ENCODE assay signal across 38 cellular contexts in the genomic region with DNA sequence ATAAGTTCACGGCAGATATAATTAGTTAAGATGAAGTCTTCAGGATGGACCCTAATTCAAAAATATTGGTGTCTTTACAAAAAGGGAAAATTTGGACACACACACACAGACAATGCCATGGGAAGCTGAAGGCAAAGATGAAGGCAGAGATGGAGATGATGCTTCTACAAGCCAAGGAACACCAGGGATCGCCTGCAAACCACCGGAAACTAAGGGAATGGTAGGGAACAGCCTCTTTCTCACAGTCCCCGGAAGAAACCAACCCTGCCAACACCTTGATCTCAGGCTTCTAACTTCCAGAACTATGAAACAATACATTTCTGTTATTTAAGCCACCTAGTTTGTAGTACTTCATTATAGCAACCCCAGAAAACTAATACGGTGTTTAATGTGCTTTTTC. TPM values are rescaled to one million over a fixed set of nuclear protein-coding genes. Genes with fewer than 3 reads are reported as not detected.
"Had no signal": no experiment of that assay in that cellular context is flagged by ENCODE, and none has a peak within 500 bp of the region (broad histone marks: within the 10 kb centered on the region; RNA-seq: fewer than 3 reads in every experiment).

No MANE protein-coding gene starts in this region.

- H3K36me3 Mint-ChIP-seq: activated naive CD4-positive, alpha-beta T cell treated with anti-CD3 and anti-CD28 coated beads, Interleukin-2, amount 10 ng/mL, durations not matched to agents 7 days and 5 days; activated naive CD4-positive, alpha-beta T cell treated with anti-CD3 and anti-CD28 coated beads, Interleukin-2, amount 50 U/mL, for 24 hours; activated naive CD4-positive, alpha-beta T cell treated with anti-CD3 and anti-CD28 coated beads, Interleukin-2, amount 50 U/mL, for 72 hours; activated naive CD8-positive, alpha-beta T cell; activated naive CD8-positive, alpha-beta T cell treated with anti-CD3 and anti-CD28 coated beads for 36 hours; activated naive CD8-positive, alpha-beta T cell treated with anti-CD3 and anti-CD28 coated beads, Interleukin-2, amount 10 ng/mL, durations not matched to agents 7 days and 5 days; brain had no signal

- H3K9me3 Mint-ChIP-seq: activated naive CD4-positive, alpha-beta T cell treated with anti-CD3 and anti-CD28 coated beads for 36 hours; activated naive CD4-positive, alpha-beta T cell treated with anti-CD3 and anti-CD28 coated beads, Interleukin-2, amount 10 ng/mL, durations not matched to agents 7 days and 5 days; activated naive CD4-positive, alpha-beta T cell treated with anti-CD3 and anti-CD28 coated beads, Interleukin-2, amount 50 U/mL, for 24 hours; activated naive CD4-positive, alpha-beta T cell treated with anti-CD3 and anti-CD28 coated beads, Interleukin-2, amount 50 U/mL, for 72 hours; activated naive CD8-positive, alpha-beta T cell treated with anti-CD3 and anti-CD28 coated beads for 36 hours; activated naive CD8-positive, alpha-beta T cell treated with anti-CD3 and anti-CD28 coated beads, Interleukin-2, amount 10 ng/mL, durations not matched to agents 7 days and 5 days; activated naive CD8-positive, alpha-beta T cell treated with anti-CD3 and anti-CD28 coated beads, Interleukin-2, amount 50 U/mL, for 24 hours; activated T-cell treated with anti-CD3 and anti-CD28 coated beads, Interleukin-2, amount 50 U/mL, for 4 hours; activated T-cell treated with anti-CD3 and anti-CD28 coated beads, Interleukin-2, amount 50 U/mL, for 72 hours; activated T-helper 1 cell treated with anti-CD3 and anti-CD28 coated beads, Interleukin-12 subunit alpha, Interleukin-12 subunit beta, Interleukin-2, Interleukin-4 antibody, amounts not matched to agents 30 ng/mL and 10 ng/mL and 1 ng/mL, durations not matched to agents 14 hours and 24 hours and 36 hours; activated T-helper 17 cell treated with anti-CD3 and anti-CD28 coated beads, Interleukin-2, amount 50 U/mL, for 72 hours; activated T-helper 2 cell treated with anti-CD3 and anti-CD28 coated beads, Interferon-gamma antibody, Interleukin-2, Interleukin-4, amounts not matched to agents 10 μg/mL and 5 μg/mL and 100 μg/mL, durations not matched to agents 14 hours and 24 hours and 36 hours; central memory CD8-positive, alpha-beta T cell had no signal

- H3K4me3 Mint-ChIP-seq: activated naive CD4-positive, alpha-beta T cell treated with anti-CD3 and anti-CD28 coated beads for 36 hours; activated naive CD4-positive, alpha-beta T cell treated with anti-CD3 and anti-CD28 coated beads, Interleukin-2, amount 10 ng/mL, durations not matched to agents 7 days and 5 days; activated naive CD4-positive, alpha-beta T cell treated with anti-CD3 and anti-CD28 coated beads, Interleukin-2, amount 50 U/mL, for 24 hours; activated naive CD8-positive, alpha-beta T cell; activated naive CD8-positive, alpha-beta T cell treated with anti-CD3 and anti-CD28 coated beads for 36 hours; activated naive CD8-positive, alpha-beta T cell treated with anti-CD3 and anti-CD28 coated beads, Interleukin-2, amount 10 ng/mL, durations not matched to agents 7 days and 5 days; activated naive CD8-positive, alpha-beta T cell treated with anti-CD3 and anti-CD28 coated beads, Interleukin-2, amount 50 U/mL, for 24 hours; activated T-cell treated with anti-CD3 and anti-CD28 coated beads, Interleukin-2, amount 50 U/mL, for 4 hours; activated T-cell treated with anti-CD3 and anti-CD28 coated beads, Interleukin-2, amount 50 U/mL, for 72 hours; activated T-helper 1 cell treated with anti-CD3 and anti-CD28 coated beads, Interleukin-12 subunit alpha, Interleukin-12 subunit beta, Interleukin-2, Interleukin-4 antibody, amounts not matched to agents 30 ng/mL and 10 ng/mL and 1 ng/mL, durations not matched to agents 14 hours and 24 hours and 36 hours; activated T-helper 17 cell treated with anti-CD3 and anti-CD28 coated beads, Interleukin-2, amount 50 U/mL, for 72 hours; brain; central memory CD8-positive, alpha-beta T cell had no signal

- H3K27me3 ChIP-seq: body of pancreas, brain microvascular endothelial cell, breast epithelium, cardiac muscle cell, colonic mucosa had no signal

- H3K4me3 ChIP-seq: adrenal gland, body of pancreas, breast epithelium, cardiac muscle cell, colonic mucosa had no signal

- H3K4me1 ChIP-seq: adrenal gland, body of pancreas, breast epithelium, colonic mucosa had no signal

- DNase-seq: activated effector memory CD4-positive, alpha-beta T cell treated with anti-CD3 and anti-CD28 coated beads, Interleukin-2, amount 50 U/mL, for 16 hours; activated effector memory CD4-positive, alpha-beta T cell treated with Interleukin-2 at 50 U/mL for 16 hours; activated gamma-delta T cell; activated gamma-delta T cell treated with Interleukin-2 at 50 U/mL for 16 hours; activated naive CD4-positive, alpha-beta T cell; activated naive CD4-positive, alpha-beta T cell treated with anti-CD3 and anti-CD28 coated beads for 36 hours; activated naive CD4-positive, alpha-beta T cell treated with anti-CD3 and anti-CD28 coated beads, Interleukin-2, amount 10 ng/mL, durations not matched to agents 7 days and 5 days; activated naive CD4-positive, alpha-beta T cell treated with anti-CD3 and anti-CD28 coated beads, Interleukin-2, amount 50 U/mL, for 16 hours; activated naive CD4-positive, alpha-beta T cell treated with Interleukin-2 at 50 U/mL for 16 hours; activated naive CD8-positive, alpha-beta T cell treated with anti-CD3 and anti-CD28 coated beads for 36 hours; activated naive CD8-positive, alpha-beta T cell treated with anti-CD3 and anti-CD28 coated beads, Interleukin-2, amount 10 ng/mL, durations not matched to agents 7 days and 5 days; activated naive CD8-positive, alpha-beta T cell treated with anti-CD3 and anti-CD28 coated beads, Interleukin-2, amount 50 U/mL, for 24 hours; activated T-cell treated with anti-CD3 and anti-CD28 coated beads, Interleukin-2, amount 50 U/mL, for 4 hours; activated T-cell treated with anti-CD3 and anti-CD28 coated beads, Interleukin-2, amount 50 U/mL, for 48 hours; activated T-cell treated with anti-CD3 and anti-CD28 coated beads, Interleukin-2, amount 50 U/mL, for 72 hours; adrenal gland; amygdala; anterior cingulate cortex; aorta; body of pancreas; brain microvascular endothelial cell; caudate nucleus; central memory CD4-positive, alpha-beta T cell; cerebellar nuclear complex; colonic mucosa had no signal

- ATAC-seq: activated naive CD4-positive, alpha-beta T cell treated with anti-CD3 and anti-CD28 coated beads, Interleukin-2, amount 50 U/mL, for 72 hours; activated naive CD8-positive, alpha-beta T cell treated with anti-CD3 and anti-CD28 coated beads, Interleukin-2, amount 50 U/mL, for 24 hours; activated T-cell treated with anti-CD3 and anti-CD28 coated beads, Interleukin-2, amount 50 U/mL, for 4 hours; activated T-cell treated with anti-CD3 and anti-CD28 coated beads, Interleukin-2, amount 50 U/mL, for 72 hours; activated T-helper 17 cell treated with anti-CD3 and anti-CD28 coated beads, Interleukin-2, amount 50 U/mL, for 72 hours; body of pancreas had no signal

- H3K4me1 Mint-ChIP-seq: activated naive CD4-positive, alpha-beta T cell treated with anti-CD3 and anti-CD28 coated beads, Interleukin-2, amount 10 ng/mL, durations not matched to agents 7 days and 5 days; activated naive CD4-positive, alpha-beta T cell treated with anti-CD3 and anti-CD28 coated beads, Interleukin-2, amount 50 U/mL, for 24 hours; activated naive CD8-positive, alpha-beta T cell treated with anti-CD3 and anti-CD28 coated beads for 36 hours; activated naive CD8-positive, alpha-beta T cell treated with anti-CD3 and anti-CD28 coated beads, Interleukin-2, amount 10 ng/mL, durations not matched to agents 7 days and 5 days; activated naive CD8-positive, alpha-beta T cell treated with anti-CD3 and anti-CD28 coated beads, Interleukin-2, amount 50 U/mL, for 24 hours; activated T-helper 17 cell treated with anti-CD3 and anti-CD28 coated beads, Interleukin-2, amount 50 U/mL, for 72 hours; central memory CD8-positive, alpha-beta T cell had no signal

- H3K27ac ChIP-seq: adrenal gland, body of pancreas, brain microvascular endothelial cell, breast epithelium, cardiac muscle cell, colonic mucosa had no signal

- H3K9me3 ChIP-seq: adrenal gland, body of pancreas, breast epithelium, colonic mucosa had no signal

- H3K27ac Mint-ChIP-seq: activated naive CD4-positive, alpha-beta T cell treated with anti-CD3 and anti-CD28 coated beads for 36 hours; activated naive CD4-positive, alpha-beta T cell treated with anti-CD3 and anti-CD28 coated beads, Interleukin-2, amount 10 ng/mL, durations not matched to agents 7 days and 5 days; activated naive CD4-positive, alpha-beta T cell treated with anti-CD3 and anti-CD28 coated beads, Interleukin-2, amount 50 U/mL, for 72 hours; activated naive CD8-positive, alpha-beta T cell; activated naive CD8-positive, alpha-beta T cell treated with anti-CD3 and anti-CD28 coated beads for 36 hours; activated naive CD8-positive, alpha-beta T cell treated with anti-CD3 and anti-CD28 coated beads, Interleukin-2, amount 10 ng/mL, durations not matched to agents 7 days and 5 days; activated naive CD8-positive, alpha-beta T cell treated with anti-CD3 and anti-CD28 coated beads, Interleukin-2, amount 50 U/mL, for 24 hours; activated T-cell treated with anti-CD3 and anti-CD28 coated beads, Interleukin-2, amount 50 U/mL, for 72 hours; activated T-helper 1 cell treated with anti-CD3 and anti-CD28 coated beads, Interleukin-12 subunit alpha, Interleukin-12 subunit beta, Interleukin-2, Interleukin-4 antibody, amounts not matched to agents 30 ng/mL and 10 ng/mL and 1 ng/mL, durations not matched to agents 14 hours and 24 hours and 36 hours; activated T-helper 17 cell treated with anti-CD3 and anti-CD28 coated beads, Interleukin-2, amount 50 U/mL, for 72 hours; activated T-helper 2 cell treated with anti-CD3 and anti-CD28 coated beads, Interferon-gamma antibody, Interleukin-2, Interleukin-4, amounts not matched to agents 10 μg/mL and 5 μg/mL and 100 μg/mL, durations not matched to agents 14 hours and 24 hours and 36 hours; brain had no signal

- H3K36me3 ChIP-seq: adrenal gland, brain microvascular endothelial cell, breast epithelium, cardiac muscle cell, colonic mucosa had no signal

- FAIRE-seq: astrocyte, bronchial epithelial cell, colon had no signal

RNA-seq across cellular contexts. Expression of gene SERTAD4, which starts 15.1 kb away (rescaled TPM):
- total RNA-seq: activated naive CD4-positive, alpha-beta T cell treated with anti-CD3 and anti-CD28 coated beads for 36 hours; activated naive CD4-positive, alpha-beta T cell treated with anti-CD3 and anti-CD28 coated beads, Interleukin-2, amount 50 U/mL, for 72 hours; activated naive CD8-positive, alpha-beta T cell treated with anti-CD3 and anti-CD28 coated beads for 36 hours; activated naive CD8-positive, alpha-beta T cell treated with anti-CD3 and anti-CD28 coated beads, Interleukin-2, amount 10 ng/mL, durations not matched to agents 7 days and 5 days; activated T-cell treated with anti-CD3 and anti-CD28 coated beads, Interleukin-2, amount 50 U/mL, for 4 hours; activated T-cell treated with anti-CD3 and anti-CD28 coated beads, Interleukin-2, amount 50 U/mL, for 72 hours; activated T-helper 1 cell treated with anti-CD3 and anti-CD28 coated beads, Interleukin-12 subunit alpha, Interleukin-12 subunit beta, Interleukin-2, Interleukin-4 antibody, amounts not matched to agents 30 ng/mL and 10 ng/mL and 1 ng/mL, durations not matched to agents 14 hours and 24 hours and 36 hours; activated T-helper 17 cell treated with anti-CD3 and anti-CD28 coated beads, Interleukin-2, amount 50 U/mL, for 72 hours; activated T-helper 2 cell treated with anti-CD3 and anti-CD28 coated beads, Interferon-gamma antibody, Interleukin-2, Interleukin-4, amounts not matched to agents 10 μg/mL and 5 μg/mL and 100 μg/mL, durations not matched to agents 14 hours and 24 hours and 36 hours had no signal
